In the genomic region with DNA sequence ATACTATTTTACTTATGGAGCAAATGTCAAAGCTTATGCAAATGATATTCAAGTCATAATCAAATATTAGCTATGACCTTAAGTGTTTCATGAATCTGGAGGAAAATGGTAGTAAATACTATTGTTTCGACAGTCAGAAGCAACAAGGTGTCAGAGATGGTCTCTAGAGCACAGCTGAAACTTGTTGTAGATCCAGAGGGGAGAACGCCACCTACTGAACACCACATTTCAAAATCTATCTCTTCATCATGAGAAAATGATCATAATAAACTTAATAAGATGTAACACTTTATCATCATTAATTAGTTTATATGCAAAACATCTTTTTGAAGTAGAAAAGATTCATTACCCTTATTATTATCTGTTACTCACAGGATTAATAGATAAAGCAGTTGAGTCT, we compare ENCODE assay signal across 10 cellular contexts.
DNase-seq lines count a peak whose midpoint lies in the region; ATAC-seq and TF ChIP-seq lines count a peak whose summit lies in the region.
"Had no signal": no experiment of that assay in that cellular context is flagged by ENCODE, and none has a peak within 500 bp of the region (broad histone marks: within the 10 kb centered on the region; RNA-seq: fewer than 3 reads in every experiment).

No MANE protein-coding gene starts in this region.

- CTCF ChIA-PET in CD8-positive, alpha-beta T cell (lab: Charles Lee), result interaction anchor here (0.8 to 1.6 kb wide), 3 partner anchors 27 to 736 kb away, joined by 3 to 6 read pairs (median 3); no protein-coding TSS in a partner anchor

- H3K4me3 ChIP-seq in CD8-positive, alpha-beta T cell (ENCODE audit: low read depth, low read length), result no peak overlapping the region
- H3K4me3 ChIP-seq in NB4 (ENCODE audit: low read depth, low read length), result no peak overlapping the region
- H3K4me3 ChIP-seq: right lobe of liver had no signal

- ATAC-seq in CD8-positive, alpha-beta T cell, result peak; percentile 34
- ATAC-seq in HG03025 (IDR thresholded peaks at IDR 0.05; ENCODE audit: low FRiP score, unreplicated experiment), result no peak
- no peak for ATAC-seq in stimulated activated naive CD8-positive, alpha-beta T cell treated with anti-CD3 and anti-CD28 coated beads, Interleukin-15, Interleukin-2, amounts not matched to agents 100 U/mL and 50 U/mL, for 24 hours

- intact Hi-C loops in CD8-positive, alpha-beta T cell (cut with DNase I, micrococcal nuclease), result loop anchor here (1.0 to 10.0 kb wide), 4 partner anchors 420 to 732 kb away; no protein-coding TSS in a partner anchor
- intact Hi-C loops in posterior vena cava (cut with DNase I), result no loop called here

- no peak overlapping the region for H3K27ac Mint-ChIP-seq in CD8-positive, alpha-beta T cell

- H3K27ac ChIP-seq in C4-2B, result no peak overlapping the region
- no peak overlapping the region for H3K27ac ChIP-seq in CD8-positive, alpha-beta T cell (ENCODE audit: low read depth, low read length)
- H3K27ac ChIP-seq: right lobe of liver had no signal

- POLR2A ChIA-PET in CD8-positive, alpha-beta T cell (lab: Charles Lee), result no interaction called here

- H3K4me1 ChIP-seq in CD8-positive, alpha-beta T cell (ENCODE audit: insufficient read depth, low read length), result no peaks in the 10 kb centered on the region
- H3K4me1 ChIP-seq: right lobe of liver had no signal

- H3K4me1 Mint-ChIP-seq in CD8-positive, alpha-beta T cell (ENCODE audit: low read depth), result no peaks in the 10 kb centered on the region

- peak; percentile 22 for TF ChIP-seq CTCF in C4-2B (conservative IDR thresholded peaks at IDR 0.05)
- peak; percentile 16 for TF ChIP-seq CTCF in CD8-positive, alpha-beta T cell (IDR thresholded peaks at IDR 0.05)
- no peak for TF ChIP-seq CTCF in NB4 (IDR thresholded peaks at IDR 0.05; ENCODE audit: low read depth, low read length)

- no peaks in the 10 kb centered on the region for H3K36me3 Mint-ChIP-seq in CD8-positive, alpha-beta T cell

- no peaks in the 10 kb centered on the region for H3K27me3 ChIP-seq in CD8-positive, alpha-beta T cell (ENCODE audit: insufficient read depth, low read length)
- H3K27me3 ChIP-seq: right lobe of liver had no signal

- peaks cover 5% of the 10 kb centered on the region for H3K9me3 ChIP-seq in CD8-positive, alpha-beta T cell (ENCODE audit: low read length)
- H3K9me3 ChIP-seq: right lobe of liver had no signal

- peaks cover 5% of the 10 kb centered on the region for H3K9me3 Mint-ChIP-seq in CD8-positive, alpha-beta T cell

- H3K4me3 Mint-ChIP-seq in CD8-positive, alpha-beta T cell, result no peak overlapping the region

- TF ChIP-seq POLR2A in NB4 (IDR thresholded peaks at IDR 0.05; ENCODE audit: extremely low read depth, insufficient read length), result no peak

- peaks cover 16% of the 10 kb centered on the region for H3K27me3 Mint-ChIP-seq in CD8-positive, alpha-beta T cell (ENCODE audit: low read depth)

- peak in 1 of 7 experiments; percentile 15 for DNase-seq in CD8-positive, alpha-beta T cell
- DNase-seq in NB4 (ENCODE audit: low read depth), result peak; percentile 2
- peak; percentile 23 for DNase-seq in dermis blood vessel endothelial cell
- DNase-seq in posterior vena cava (ENCODE audit: low spot score), result no peak
- DNase-seq in stimulated activated naive CD8-positive, alpha-beta T cell treated with anti-CD3 and anti-CD28 coated beads, Interleukin-15, Interleukin-2, amounts not matched to agents 100 U/mL and 50 U/mL, for 24 hours, result no peak
- DNase-seq: HCEC 1CT, NCI-H2029, right lobe of liver had no signal

- H3K36me3 ChIP-seq in CD8-positive, alpha-beta T cell (ENCODE audit: insufficient read depth, low read length), result no peaks in the 10 kb centered on the region
- H3K36me3 ChIP-seq: right lobe of liver had no signal

Comparison
In these comparisons a context has a peak if more than half of its experiments do, and no peak if none do; other contexts are left out.
1. DNase-seq: peak in NB4 (single experiment) and dermis blood vessel endothelial cell (single experiment); none in posterior vena cava (single experiment) and stimulated activated naive CD8-positive, alpha-beta T cell treated with anti-CD3 and anti-CD28 coated beads, Interleukin-15, Interleukin-2, amounts not matched to agents 100 U/mL and 50 U/mL, for 24 hours (single experiment).
2. intact Hi-C loops: an anchor here in CD8-positive, alpha-beta T cell (1.0 to 10.0 kb wide); none called in posterior vena cava.